Comparison of ENCODE assay signal across 8 cellular contexts in the genomic region with DNA sequence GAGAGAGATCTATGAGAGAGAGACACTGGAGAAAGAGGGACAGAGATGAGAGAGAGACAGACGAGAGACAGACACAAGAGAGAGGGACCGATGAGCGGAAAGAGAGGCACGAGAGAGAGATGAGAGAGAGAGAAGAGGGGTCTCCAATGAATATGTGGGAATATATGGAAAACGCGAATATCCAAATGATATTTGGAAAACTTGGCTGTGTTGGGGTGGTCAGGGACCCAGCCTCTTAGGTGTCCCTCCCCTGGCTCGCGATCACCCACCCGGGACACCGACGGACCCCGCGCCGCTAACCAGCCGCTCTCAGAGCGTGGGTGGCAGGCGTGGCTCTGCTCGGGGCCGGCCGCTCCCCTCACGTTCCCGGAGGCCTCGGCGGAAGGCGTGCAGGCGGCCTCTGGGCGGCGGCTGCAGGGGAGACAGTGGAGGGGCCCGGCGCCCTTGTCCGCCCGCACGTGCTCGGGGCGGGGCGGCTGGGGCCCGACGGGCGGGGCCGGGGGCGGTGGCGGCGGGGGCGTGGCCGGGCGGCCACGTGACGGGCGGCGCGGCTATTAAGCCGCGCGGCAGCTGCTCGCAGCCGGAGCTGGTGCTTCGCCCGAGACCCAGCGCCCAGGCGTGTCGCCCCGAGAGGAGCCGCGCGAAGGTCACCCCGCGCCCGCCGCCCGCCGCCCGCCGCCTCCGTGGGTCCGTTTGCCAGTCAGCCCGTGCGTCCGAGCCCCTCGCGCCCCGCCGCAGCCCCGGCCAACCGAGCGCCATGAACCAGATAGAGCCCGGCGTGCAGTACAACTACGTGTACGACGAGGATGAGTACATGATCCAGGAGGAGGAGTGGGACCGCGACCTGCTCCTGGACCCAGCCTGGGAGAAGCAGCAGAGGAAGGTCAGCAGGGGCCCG. TPM values are rescaled to one million over a fixed set of nuclear protein-coding genes. Genes with fewer than 3 reads are reported as not detected.
DNase-seq lines count a peak whose midpoint lies in the region; ATAC-seq lines count a peak whose summit lies in the region.

Gene ACTN2 (plus strand): TSS at position 583 of the 898 bp plus-strand sequence. CDS start 175 bp downstream, at position 758.

- H3K9me3 Mint-ChIP-seq in naive B cell = peaks cover 7 to 18% (median 10%) of the 10 kb centered on the region in 7 donors

- peaks cover 6 to 11% of the 10 kb centered on the region in 2 donors for H3K36me3 Mint-ChIP-seq in naive B cell

- no peaks in the 10 kb centered on the region for H3K27me3 ChIP-seq in HAP-1 (ENCODE audit: low read depth)
- H3K27me3 ChIP-seq in esophagus (ENCODE audit: control insufficient read depth in 1 of 2, insufficient read depth in 2 of 2, low read length in 2 of 2) = no peaks in the 10 kb centered on the region

- DNase-seq in EL (peak; percentile 23), HAP-1 (ENCODE audit: low spot score in 2 of 2) (peak; percentile 64 to 80), NCI-H2171 (lab: John Stamatoyannopoulos, UW) (peak; percentile 74), activated T-cell treated with anti-CD3 and anti-CD28 coated beads for 1 hour (ENCODE audit: low read depth) (peak; percentile 34), naive B cell (peak; percentile 12), DMS79 treated with DMSO at 0.1 percent for 48 hours (lab: John Stamatoyannopoulos, UW) (no peak)
- peak; percentile 22 for DNase-seq in stimulated activated naive CD4-positive, alpha-beta T cell treated with Interleukin-2 at 50 U/mL for 16 hours (lab: John Stamatoyannopoulos, UW)

- ATAC-seq in naive B cell (ENCODE audit: low read depth in 2 of 2) = peak; percentile 85 to 87

- WGBS in esophagus, 2 donors = 7% methylated on average over 78 to 93 of the region's 93 CpGs

- peak within 1 kb of the TSS; percentile 67 to 92 (median 84) for H3K4me3 Mint-ChIP-seq in naive B cell

- H3K9me3 ChIP-seq in HAP-1 = no peaks in the 10 kb centered on the region
- H3K9me3 ChIP-seq in esophagus (ENCODE audit: control insufficient read depth in 2 of 2, insufficient read depth in 1 of 2, low read depth in 1 of 2, low read length in 1 of 2) = no peaks in the 10 kb centered on the region

- no peak within 1 kb of the TSS for H3K27ac ChIP-seq in esophagus (ENCODE audit: low read depth in 2 of 2, low read length in 1 of 2)

- H3K27me3 Mint-ChIP-seq in naive B cell = peaks cover 56 to 69% (median 57%) of the 10 kb centered on the region in 3 donors

- H3K4me1 ChIP-seq in HAP-1 = peaks cover 8% of the 10 kb centered on the region
- peaks cover 6% of the 10 kb centered on the region in 2 donors for H3K4me1 ChIP-seq in esophagus (ENCODE audit: control insufficient read depth in 2 of 2, insufficient read depth in 2 of 2, low read length in 1 of 2)

- in situ Hi-C loops in HAP-1 (cut with MboI; ENCODE audit: low sequenced_read_pairs) = no loop called here

- H3K36me3 ChIP-seq in HAP-1 (replicated peaks) = no peaks in the 10 kb centered on the region
- no peaks in the 10 kb centered on the region for H3K36me3 ChIP-seq in esophagus (ENCODE audit: control insufficient read depth in 2 of 2, insufficient read depth in 2 of 2, low read length in 1 of 2)

- H3K4me3 ChIP-seq in HAP-1 = peak within 1 kb of the TSS; percentile 21
- peak within 1 kb of the TSS; percentile 32 to 42 for H3K4me3 ChIP-seq in esophagus (ENCODE audit: low read depth in 1 of 2, low read length in 2 of 2)

- peak within 1 kb of the TSS in 3 of 6 donors; percentile 0 to 91 (median 27) for H3K27ac Mint-ChIP-seq in naive B cell

- peaks cover 15 to 19% (median 17%) of the 10 kb centered on the region in 3 donors for H3K4me1 Mint-ChIP-seq in naive B cell

RNA-seq across cellular contexts. Expression of gene ACTN2, which starts in this region (rescaled TPM):
- polyA plus RNA-seq in esophagus (under 1 TPM; 0.59 to 0.75 TPM), naive B cell (ENCODE audit: low read depth in 6 of 6) (not detected)

Comparison
In these comparisons a context has a peak if more than half of its experiments do, and no peak if none do; other contexts are left out.
1. Peak in DNase-seq and ATAC-seq in naive B cell; RNA of the gene not detected or under 1 TPM.